Comparison of ENCODE assay signal across 1 cellular context in genomic region chr3:168094877-168095610, GRCh38.
TF ChIP-seq lines count a peak whose summit lies in the region.

No MANE protein-coding gene starts in this region.

TF ChIP-seq in GM12878, 131 proteins besides CTCF, POLR2A, EP300 and RAD21 (continued from another document):
- peak; percentile 52; the same call in 1 of the 2 replicates for TF ChIP-seq CREB1 (IDR thresholded peaks at IDR 0.05; ENCODE audit: low read depth)
- TF ChIP-seq LARP7 (IDR thresholded peaks at IDR 0.05) = 0 out of 2 replicates have a peak, but pooled peaks have one; percentile 56
- no peak for TF ChIP-seq PAX8 (IDR thresholded peaks at IDR 0.05)
- TF ChIP-seq ZNF274 (IDR thresholded peaks at IDR 0.05; ENCODE audit: insufficient read depth, insufficient read length) = no peak
- TF ChIP-seq IKZF1 (conservative IDR thresholded peaks at IDR 0.05) = peak; percentile 87
- TF ChIP-seq CREM (IDR thresholded peaks at IDR 0.05; ENCODE audit: low read depth) = peak; percentile 69
- no peak for TF ChIP-seq JUND (IDR thresholded peaks at IDR 0.05; ENCODE audit: low read depth, low read length)
- peak in 1 of 2 experiments; percentile 11; a peak in 1 of 3 replicates for TF ChIP-seq EGR1 (IDR thresholded peaks at IDR 0.05; ENCODE audit: borderline replicate concordance in 1 of 2, low read depth in 2 of 2, low read length in 2 of 2)
- no peak for TF ChIP-seq SP1 (IDR thresholded peaks at IDR 0.05; ENCODE audit: low read depth, low read length)
- peak; percentile 45; the same call in 1 of the 2 replicates for TF ChIP-seq CBFB (IDR thresholded peaks at IDR 0.05; ENCODE audit: low read depth)
- TF ChIP-seq MYC (IDR thresholded peaks at IDR 0.05; ENCODE audit: insufficient read depth, insufficient read length, insufficient replicate concordance, low read length, severe bottlenecking) = peak; percentile 40
- TF ChIP-seq HDAC2 (IDR thresholded peaks at IDR 0.05) = 0 out of 2 replicates have a peak, but pooled peaks have one; percentile 17
- TF ChIP-seq CBX5 (IDR thresholded peaks at IDR 0.05; ENCODE audit: low read depth) = peak; percentile 15; the same call in 1 of the 2 replicates
- peak; percentile 40; the same call in 1 of the 2 replicates for TF ChIP-seq ASH2L (IDR thresholded peaks at IDR 0.05; ENCODE audit: borderline replicate concordance, low read depth)
- TF ChIP-seq CHD2 (IDR thresholded peaks at IDR 0.05; ENCODE audit: borderline replicate concordance, low read depth, low read length) = 0 out of 2 replicates have a peak, but pooled peaks have one; percentile 27
- TF ChIP-seq PKNOX1 (IDR thresholded peaks at IDR 0.05) = 0 out of 2 replicates have a peak, but pooled peaks have one; percentile 26
- TF ChIP-seq SMAD5 (IDR thresholded peaks at IDR 0.05; ENCODE audit: low read depth) = peak; percentile 21; the same call in 1 of the 2 replicates
